In genomic region chr7:90594791-90595317, GRCh38 we compare ENCODE assay signal across 8 cellular contexts. TPM values are rescaled to one million over a fixed set of nuclear protein-coding genes. Genes with fewer than 3 reads are reported as not detected.
DNase-seq lines count a peak whose midpoint lies in the region; ATAC-seq and TF ChIP-seq lines count a peak whose summit lies in the region.

No MANE protein-coding gene starts in this region.

- H2BK120ac ChIP-seq in mesenchymal stem cell (ENCODE audit: low read depth, low read length) = no peak overlapping the region

- WGBS in mesenchymal stem cell = 4% methylated on average over 5 of the region's 10 CpGs

- peaks cover 24% of the 10 kb centered on the region for H3K4me1 Mint-ChIP-seq in Calu3 (ENCODE audit: low read depth, unreplicated experiment)

- peaks cover 30% of the 10 kb centered on the region for H3K36me3 Mint-ChIP-seq in Calu3 (ENCODE audit: insufficient read depth, unreplicated experiment)

- CTCF ChIA-PET in Calu3 (lab: Charles Lee) = interaction anchor here (0.7 to 1.8 kb wide), 2 partner anchors 8 to 140 kb away, joined by 4 to 6 read pairs; no protein-coding TSS in a partner anchor

- H2BK15ac ChIP-seq in mesenchymal stem cell (ENCODE audit: low read depth, poor library complexity, severe bottlenecking) = no peak overlapping the region

- H3K79me1 ChIP-seq in mesenchymal stem cell (replicated peaks; ENCODE audit: low read length, poor library complexity, severe bottlenecking) = peaks cover 6% of the 10 kb centered on the region

- no peak overlapping the region for H3K4ac ChIP-seq in mesenchymal stem cell (ENCODE audit: low read depth in 1 of 2, low read length in 2 of 2)

- no peaks in the 10 kb centered on the region for H3K27me3 Mint-ChIP-seq in Calu3 (ENCODE audit: unreplicated experiment)

- BruUV-seq in Calu3 (replicated peaks; lab: Mats Ljungman, UMichigan) = no TSS peak

- H2AK5ac ChIP-seq in mesenchymal stem cell (ENCODE audit: low read length, severe bottlenecking) = no peak overlapping the region

- peak overlapping the region in 1 of 2 experiments; percentile 38 for H3K18ac ChIP-seq in mesenchymal stem cell (ENCODE audit: low read depth in 1 of 2, low read length in 2 of 2)

- no peaks in the 10 kb centered on the region for H3K9me3 Mint-ChIP-seq in Calu3 (ENCODE audit: low read depth, unreplicated experiment)

- H3K4me3 Mint-ChIP-seq in Calu3 (ENCODE audit: low read depth, unreplicated experiment) = peak overlapping the region; percentile 93

- no peak overlapping the region for H2AFZ ChIP-seq in mesenchymal stem cell (ENCODE audit: low read depth, low read length)

- H3K9me3 ChIP-seq in MG63 (no peaks in the 10 kb centered on the region), mesenchymal stem cell (ENCODE audit: control insufficient read depth, low read length) (no peaks in the 10 kb centered on the region)

- no peak overlapping the region for H2BK5ac ChIP-seq in mesenchymal stem cell (ENCODE audit: low read depth, low read length, poor library complexity, severe bottlenecking)

- DNase-seq in Calu3 = peak; percentile 33
- DNase-seq in MG63 = peak; percentile 64
- peak; percentile 75 for DNase-seq in choroid plexus epithelial cell (ENCODE audit: low read depth)
- peak; percentile 73 for DNase-seq in mesenchymal stem cell
- DNase-seq in OCI-M1 (lab: John Stamatoyannopoulos, UW) = no peak
- no peak for DNase-seq in NCI-H524 (lab: John Stamatoyannopoulos, UW)

- H3K36me3 ChIP-seq in MG63 (no peaks in the 10 kb centered on the region), mesenchymal stem cell (ENCODE audit: control insufficient read depth in 1 of 2, insufficient read depth in 2 of 2, low read depth in 1 of 2, low read length in 2 of 2) (no peaks in the 10 kb centered on the region)

- H3K27me3 ChIP-seq in MG63 = no peaks in the 10 kb centered on the region
- no peaks in the 10 kb centered on the region for H3K27me3 ChIP-seq in mesenchymal stem cell (ENCODE audit: control insufficient read depth in 1 of 2, insufficient read depth in 1 of 2, low read length in 2 of 2)

- H3K27ac ChIP-seq in mesenchymal stem cell (ENCODE audit: low read length, poor library complexity, severe bottlenecking) = peak overlapping the region; percentile 34

- no peak overlapping the region for H2BK12ac ChIP-seq in mesenchymal stem cell (ENCODE audit: low read length in 2 of 2)

- TF ChIP-seq POLR2A in GM18505 (IDR thresholded peaks at IDR 0.05; ENCODE audit: borderline replicate concordance, extremely low read depth, insufficient read depth, insufficient read length) = no peak

- H3K4me3 ChIP-seq in MG63 (peak overlapping the region; percentile 68), choroid plexus epithelial cell (ENCODE audit: low read depth, low read length) (peak overlapping the region; percentile 78), mesenchymal stem cell (ENCODE audit: insufficient read depth in 1 of 2, low read depth in 1 of 2, low read length in 2 of 2) (peak overlapping the region in 1 of 2 experiments; percentile 82)

- H4K8ac ChIP-seq in mesenchymal stem cell (ENCODE audit: low read length) = peak overlapping the region; percentile 45

- H3K23ac ChIP-seq in mesenchymal stem cell (ENCODE audit: low read length in 2 of 2) = no peak overlapping the region

- no peaks in the 10 kb centered on the region for H3K4me1 ChIP-seq in mesenchymal stem cell (ENCODE audit: control insufficient read depth, insufficient read depth, low read depth, low read length)

- ATAC-seq in GM18511 (IDR thresholded peaks at IDR 0.05; ENCODE audit: unreplicated experiment) = no peak
- ATAC-seq in GM18505 (IDR thresholded peaks at IDR 0.05; ENCODE audit: unreplicated experiment) = no peak

- peak overlapping the region; percentile 64 for H3K4me2 ChIP-seq in mesenchymal stem cell (ENCODE audit: low read length, poor library complexity, severe bottlenecking)

- H3K14ac ChIP-seq in mesenchymal stem cell (ENCODE audit: low read length in 2 of 2) = no peak overlapping the region

- H4K91ac ChIP-seq in mesenchymal stem cell (ENCODE audit: low read length) = no peak overlapping the region

- peak overlapping the region; percentile 94 for H3K9ac ChIP-seq in mesenchymal stem cell (ENCODE audit: low read length)

- no peak for TF ChIP-seq CTCF in Calu3 (IDR thresholded peaks at IDR 0.05; ENCODE audit: unreplicated experiment)
- no peak for TF ChIP-seq CTCF in choroid plexus epithelial cell (conservative IDR thresholded peaks at IDR 0.05; ENCODE audit: low read depth, low read length)

- intact Hi-C loops in Calu3 (cut with micrococcal nuclease; ENCODE audit: unreplicated experiment) = loop anchor here (5.0 kb wide), 1 partner anchor 138 kb away; no protein-coding TSS in a partner anchor

- H3K27ac Mint-ChIP-seq in Calu3 (ENCODE audit: unreplicated experiment) = peak overlapping the region; percentile 68

RNA-seq across cellular contexts. Expression of gene CDK14, which starts 1.3 kb away (rescaled TPM):
- total RNA-seq in Calu3 (2022) = 29.4 and 31.4 TPM in 2 replicates
- total RNA-seq in MG63 (2014; rRNA removed; shearing (Covaris generic); ENCODE audit: low replicate concordance) = 7.5 and 13.2 TPM in 2 replicates
- polyA plus RNA-seq in mesenchymal stem cell (2013, experiment 1 of 2) = 6.6 TPM
- 6.1 TPM for polyA plus RNA-seq in mesenchymal stem cell (2013, experiment 2 of 2)

Comparison
In these comparisons a context has a peak if more than half of its experiments do, and no peak if none do; other contexts are left out.
1. DNase-seq: peak in Calu3 (single experiment), MG63 (single experiment), choroid plexus epithelial cell (single experiment) and mesenchymal stem cell (single experiment); none in OCI-M1 (single experiment) and NCI-H524 (0 of 2).